19 cellular contexts compared by ENCODE assay signal in the genomic region with DNA sequence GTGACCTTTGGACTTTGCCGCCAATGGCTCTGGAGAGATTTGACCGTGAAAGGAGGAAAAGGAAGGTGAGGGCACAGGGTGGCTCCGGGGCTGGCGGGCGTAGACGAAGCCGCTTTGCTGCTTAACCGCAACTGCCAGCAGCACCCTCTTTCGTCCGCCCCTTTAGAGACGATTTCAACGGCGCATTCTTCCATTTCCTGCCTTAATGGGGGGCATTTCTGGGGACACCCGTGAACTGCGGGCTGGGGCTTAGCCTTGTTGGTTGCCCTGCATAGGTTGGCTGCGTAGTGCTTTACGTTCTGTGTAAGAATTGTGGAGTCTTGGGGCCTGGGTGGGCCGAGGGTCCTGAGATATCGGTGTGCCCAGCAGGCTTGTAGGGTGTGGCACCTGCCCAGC.
"Had no signal": no experiment of that assay in that cellular context is flagged by ENCODE, and none has a peak within 500 bp of the region (broad histone marks: within the 10 kb centered on the region; RNA-seq: fewer than 3 reads in every experiment).

No MANE protein-coding gene starts in this region.

- H3K27me3 ChIP-seq: esophagus muscularis mucosa, gastroesophageal sphincter, ovary, right lobe of liver, thyroid gland had no signal

- H3K4me3 Mint-ChIP-seq: activated CD4-positive, alpha-beta T cell treated with anti-CD3 and anti-CD28 coated beads, Interleukin-2, amount 10 ng/mL, durations not matched to agents 7 days and 5 days; activated naive CD4-positive, alpha-beta T cell treated with anti-CD3 and anti-CD28 coated beads for 36 hours; activated T-helper 17 cell treated with anti-CD3 and anti-CD28 coated beads, Interleukin-2, amount 50 U/mL, for 72 hours; dendritic cell treated with granulocyte-macrophage colony-stimulating factor and Interleukin-4, amounts not matched to agents 40 ng/mL and 50 ng/mL, for 4 days; stimulated activated naive B cell treated with anti-CD40 and anti-IgM and Interleukin-4, amounts not matched to agents 10 μg/mL and 1 μg/mL and 100 μg/mL, for 72 hours; T-helper 1 cell treated with Interleukin-12 subunit alpha and Interleukin-12 subunit beta and Interleukin-4 antibody, amounts not matched to agents 30 μg/mL and 1 μg/mL, for 36 hours had no signal

- H3K36me3 ChIP-seq: brain microvascular endothelial cell, esophagus muscularis mucosa, ovary, right lobe of liver, thyroid gland had no signal

- H3K9me3 ChIP-seq: esophagus muscularis mucosa, gastroesophageal sphincter, ovary, right lobe of liver, thyroid gland had no signal

- DNase-seq: activated CD4-positive, alpha-beta T cell treated with anti-CD3 and anti-CD28 coated beads, Interleukin-2, amount 10 ng/mL, durations not matched to agents 7 days and 5 days; activated naive CD4-positive, alpha-beta T cell treated with anti-CD3 and anti-CD28 coated beads for 36 hours; activated T-cell treated with anti-CD3 and anti-CD28 coated beads for 4 hours; brain microvascular endothelial cell; effector memory CD4-positive, alpha-beta T cell; naive B cell; stimulated activated CD4-positive, alpha-beta T cell treated with anti-CD3 and anti-CD28 coated beads, Interleukin-4, amount 100 ng/mL, for 4 hours; stimulated activated naive B cell treated with anti-CD40 and anti-IgM and Interleukin-4, amounts not matched to agents 10 μg/mL and 1 μg/mL and 100 μg/mL, for 72 hours; thyroid gland had no signal

- H3K27me3 Mint-ChIP-seq: activated CD4-positive, alpha-beta T cell treated with anti-CD3 and anti-CD28 coated beads, Interleukin-2, amount 10 ng/mL, durations not matched to agents 7 days and 5 days; activated T-helper 17 cell treated with anti-CD3 and anti-CD28 coated beads, Interleukin-2, amount 50 U/mL, for 72 hours; dendritic cell treated with granulocyte-macrophage colony-stimulating factor and Interleukin-4, amounts not matched to agents 40 ng/mL and 50 ng/mL, for 4 days; naive B cell; stimulated activated naive B cell treated with anti-CD40 and anti-IgM and Interleukin-4, amounts not matched to agents 10 μg/mL and 1 μg/mL and 100 μg/mL, for 72 hours had no signal

- H3K4me3 ChIP-seq: esophagus muscularis mucosa, gastroesophageal sphincter, ovary, right lobe of liver, thyroid gland had no signal

- FAIRE-seq: endothelial cell of umbilical vein had no signal

- H3K4me1 ChIP-seq: right lobe of liver, thyroid gland had no signal

- ATAC-seq: activated CD4-positive, CD25-positive, alpha-beta regulatory T cell treated with anti-CD3 and anti-CD28 coated beads, Interleukin-2, amount 50 U/mL, for 24 hours; activated T-helper 17 cell treated with anti-CD3 and anti-CD28 coated beads, Interleukin-2, amount 50 U/mL, for 72 hours; gastroesophageal sphincter; left colon; right lobe of liver; stimulated activated naive B cell treated with anti-CD40 and anti-IgM and Interleukin-4, amounts not matched to agents 10 μg/mL and 1 μg/mL and 100 μg/mL, for 72 hours had no signal

- H3K27ac Mint-ChIP-seq: activated naive CD4-positive, alpha-beta T cell treated with anti-CD3 and anti-CD28 coated beads for 36 hours; activated T-helper 17 cell treated with anti-CD3 and anti-CD28 coated beads, Interleukin-2, amount 50 U/mL, for 72 hours; dendritic cell treated with granulocyte-macrophage colony-stimulating factor and Interleukin-4, amounts not matched to agents 40 ng/mL and 50 ng/mL, for 4 days; stimulated activated naive B cell treated with anti-CD40 and anti-IgM and Interleukin-4, amounts not matched to agents 10 μg/mL and 1 μg/mL and 100 μg/mL, for 72 hours; T-helper 1 cell treated with Interleukin-12 subunit alpha and Interleukin-12 subunit beta and Interleukin-4 antibody, amounts not matched to agents 30 μg/mL and 1 μg/mL, for 36 hours had no signal

- H3K9me3 Mint-ChIP-seq: activated CD4-positive, alpha-beta T cell treated with anti-CD3 and anti-CD28 coated beads, Interleukin-2, amount 10 ng/mL, durations not matched to agents 7 days and 5 days; activated naive CD4-positive, alpha-beta T cell treated with anti-CD3 and anti-CD28 coated beads for 36 hours; activated T-helper 17 cell treated with anti-CD3 and anti-CD28 coated beads, Interleukin-2, amount 50 U/mL, for 72 hours; dendritic cell treated with granulocyte-macrophage colony-stimulating factor and Interleukin-4, amounts not matched to agents 40 ng/mL and 50 ng/mL, for 4 days; naive B cell; stimulated activated naive B cell treated with anti-CD40 and anti-IgM and Interleukin-4, amounts not matched to agents 10 μg/mL and 1 μg/mL and 100 μg/mL, for 72 hours; T-helper 1 cell treated with Interleukin-12 subunit alpha and Interleukin-12 subunit beta and Interleukin-4 antibody, amounts not matched to agents 30 μg/mL and 1 μg/mL, for 36 hours had no signal

- H3K27ac ChIP-seq: brain microvascular endothelial cell, esophagus muscularis mucosa, gastroesophageal sphincter, ovary, right lobe of liver, thyroid gland had no signal
